24 cellular contexts compared by ENCODE assay signal in genomic region chr17:20214807-20215206, GRCh38.
DNase-seq lines count a peak whose midpoint lies in the region; ATAC-seq, FAIRE-seq and TF ChIP-seq lines count a peak whose summit lies in the region.
"Had no signal": no experiment of that assay in that cellular context is flagged by ENCODE, and none has a peak within 500 bp of the region (broad histone marks: within the 10 kb centered on the region; RNA-seq: fewer than 3 reads in every experiment).

No MANE protein-coding gene starts in this region.

- peak overlapping the region; percentile 32; the same call in 1 of the 2 replicates for H2AK5ac ChIP-seq in H1 (ENCODE audit: low read depth, low read length)
- H2AK5ac ChIP-seq in neuronal stem cell (ENCODE audit: low read depth, low read length) = no peak overlapping the region

- H3K9ac ChIP-seq in H1 (replicated peaks in 1 of 4; ENCODE audit: extremely low read depth in 1 of 4, low read depth in 3 of 4, low read length in 3 of 4) = no peak overlapping the region
- peak overlapping the region; percentile 30 for H3K9ac ChIP-seq in neuronal stem cell (ENCODE audit: low read depth, low read length, poor library complexity)

- CTCF ChIA-PET in H1 (lab: Charles Lee; ENCODE audit: partially characterized antibody) = interaction anchor here (0.6 to 1.9 kb wide), 3 partner anchors 9 to 107 kb away, joined by 3 to 5 read pairs (median 4); no protein-coding TSS in a partner anchor

- H3K4me2 ChIP-seq in H1 (ENCODE audit: insufficient read depth in 1 of 2, low read depth in 2 of 2, low read length in 2 of 2) (no peak overlapping the region), neuronal stem cell (ENCODE audit: insufficient read depth, low read length, poor library complexity, severe bottlenecking) (no peak overlapping the region)

- peaks cover 0 to 47% of the 10 kb centered on the region in 2 experiments; a peak in 2 of 4 replicates for H3K79me2 ChIP-seq in H1 (ENCODE audit: control insufficient read depth in 1 of 2, insufficient read depth in 2 of 2, low read length in 2 of 2)

- no peak overlapping the region for H2BK15ac ChIP-seq in H1 (ENCODE audit: low read length)
- H2BK15ac ChIP-seq in neuronal stem cell (ENCODE audit: low read length) = no peak overlapping the region

- H4K8ac ChIP-seq in H1 (ENCODE audit: extremely low read depth, insufficient read depth, low read length) = no peak overlapping the region
- no peak overlapping the region for H4K8ac ChIP-seq in neuronal stem cell (ENCODE audit: low read depth, low read length)

- DNase-seq in cardiac muscle cell (ENCODE audit: low read depth in 1 of 2, low spot score in 1 of 2) (peak in 1 of 2 donors; percentile 9), right atrium auricular region (ENCODE audit: low spot score) (no peak), H1 (ENCODE audit: low read depth in 1 of 2, low spot score in 2 of 2) (no peak), neuronal stem cell (ENCODE audit: low spot score) (no peak), mucosa of gallbladder (ENCODE audit: low spot score) (no peak), hippocampal formation (lab: John Stamatoyannopoulos, UW) (no peak)
- DNase-seq in stimulated activated CD4-positive, alpha-beta T cell treated with anti-CD3 and anti-CD28 coated beads, Interleukin-15, amount 100 ng/mL, for 24 hours = no peak
- DNase-seq: Calu3; CD8-positive, alpha-beta memory T cell; H7; HFFc6; MG63; NCI-H1417 treated with DMSO at 0.1 percent for 48 hours; NCI-H187; NCI-H446; NCI-H526; Peyer's patch had no signal

- ATAC-seq in GM21381 (IDR thresholded peaks at IDR 0.05; ENCODE audit: unreplicated experiment) = no peak
- ATAC-seq: Right ventricle myocardium inferior had no signal

- POLR2A ChIA-PET in H1 (lab: Charles Lee; ENCODE audit: partially characterized antibody) = interaction anchor here (0.7 kb wide), 1 partner anchor 14 kb away, joined by 3 read pairs; no protein-coding TSS in a partner anchor

- H3K18ac ChIP-seq in H1 (ENCODE audit: extremely low read depth, low read length) (no peak overlapping the region), neuronal stem cell (ENCODE audit: low read length) (peak overlapping the region; percentile 72)

- H3K27me3 ChIP-seq in cardiac muscle cell (no peaks in the 10 kb centered on the region), right atrium auricular region (no peaks in the 10 kb centered on the region), H1 (replicated peaks in 1 of 4; ENCODE audit: control insufficient read depth in 3 of 4, extremely low read depth in 1 of 4, insufficient read depth in 3 of 4, low read length in 3 of 4) (no peaks in the 10 kb centered on the region), neuronal stem cell (ENCODE audit: control insufficient read depth in 3 of 3, insufficient read depth in 3 of 3, low read depth in 1 of 3, low read length in 3 of 3) (no peaks in the 10 kb centered on the region)
- H3K27me3 ChIP-seq: MG63, Peyer's patch, SJSA1 had no signal

- no peak overlapping the region for H2AFZ ChIP-seq in H1 (ENCODE audit: low read length)
- no peak overlapping the region for H2AFZ ChIP-seq in neuronal stem cell (ENCODE audit: low read length)

- no peak overlapping the region for H3K56ac ChIP-seq in H1 (replicated peaks; ENCODE audit: insufficient read length, low read depth, low read length)

- no peak for TF ChIP-seq CTCF in cardiac muscle cell (IDR thresholded peaks at IDR 0.05; ENCODE audit: low read depth, low read length)
- TF ChIP-seq CTCF in right atrium auricular region (IDR thresholded peaks at IDR 0.05) = no peak
- TF ChIP-seq CTCF in H1 (IDR thresholded peaks at IDR 0.05; ENCODE audit: control extremely low read depth in 1 of 3, insufficient read depth in 1 of 3, low read depth in 1 of 3, low read length in 3 of 3) = no peak

- H3K23me2 ChIP-seq in H1 (ENCODE audit: low read depth, low read length) = no peaks in the 10 kb centered on the region

- H3K4me3 ChIP-seq in cardiac muscle cell = no peak overlapping the region
- no peak overlapping the region for H3K4me3 ChIP-seq in right atrium auricular region
- H3K4me3 ChIP-seq in H1 (ENCODE audit: extremely low read depth in 1 of 4, insufficient read depth in 2 of 4, low read depth in 3 of 4, low read length in 4 of 4) = no peak overlapping the region
- H3K4me3 ChIP-seq in neuronal stem cell (ENCODE audit: low read length in 2 of 2) = no peak overlapping the region
- H3K4me3 ChIP-seq: MG63, Peyer's patch, SJSA1 had no signal

- H4K5ac ChIP-seq in H1 (ENCODE audit: insufficient read length, low read depth, low read length) = no peak overlapping the region

- no peak for TF ChIP-seq RAD21 in H1 (IDR thresholded peaks at IDR 0.05 in 1 of 2, conservative IDR thresholded peaks at IDR 0.05 in 1 of 2; ENCODE audit: low read depth in 2 of 2, low read length in 2 of 2)

- H3K36me3 ChIP-seq in cardiac muscle cell (no peaks in the 10 kb centered on the region), right atrium auricular region (no peaks in the 10 kb centered on the region), H1 (ENCODE audit: control insufficient read depth in 2 of 4, insufficient read depth in 4 of 4, low read length in 3 of 4) (peaks cover 0 to 3% (median 1%) of the 10 kb centered on the region in 4 experiments; a peak in 1 of 8 replicates), neuronal stem cell (replicated peaks in 1 of 2; ENCODE audit: control insufficient read depth in 2 of 2, insufficient read depth in 2 of 2, low read length in 2 of 2) (peaks cover 4 to 17% of the 10 kb centered on the region in 2 donors)
- H3K36me3 ChIP-seq: MG63, Peyer's patch had no signal

- 88% methylated on average over 7 of the region's 7 CpGs; no CpG with 5 or more reads in 1 of the 2 experiments for WGBS in H1 (ENCODE audit: extremely low coverage in 1 of 2, insufficient coverage in 1 of 2, insufficient read length in 1 of 2, insufficient replicate concordance in 2 of 2, low coverage in 1 of 2, low lambda C conversion rate in 2 of 2, missing lambda C conversion rate in 1 of 2), 2 experiments
- no CpG with 5 or more reads among the region's 7 CpGs for WGBS in neuronal stem cell (ENCODE audit: extremely low coverage in 2 of 2, insufficient read length in 2 of 2, insufficient replicate concordance in 1 of 2), 2 donors

- H3K23ac ChIP-seq in H1 (ENCODE audit: insufficient read length) (no peak overlapping the region), neuronal stem cell (ENCODE audit: low read depth, low read length, poor library complexity) (no peak overlapping the region)

- H3K79me1 ChIP-seq in H1 (ENCODE audit: low read depth, low read length) = peaks cover 3% of the 10 kb centered on the region; the same call in 1 of the 2 replicates
- H3K79me1 ChIP-seq in neuronal stem cell (ENCODE audit: low read depth, low read length) = peaks cover 3% of the 10 kb centered on the region

- FAIRE-seq in H1 (lab: Jason Lieb, UNC) = no peak
- FAIRE-seq: G401.6, GM12892 had no signal

- no peaks in the 10 kb centered on the region for H3K4me1 ChIP-seq in cardiac muscle cell (ENCODE audit: low read depth)
- H3K4me1 ChIP-seq in right atrium auricular region = no peaks in the 10 kb centered on the region
- peaks cover 4 to 21% (median 15%) of the 10 kb centered on the region in 4 experiments; a peak in 6 of 7 replicates for H3K4me1 ChIP-seq in H1 (replicated peaks in 1 of 4; ENCODE audit: control insufficient read depth in 3 of 4, insufficient read depth in 4 of 4, low read length in 3 of 4)
- H3K4me1 ChIP-seq in neuronal stem cell (ENCODE audit: control insufficient read depth in 2 of 2, insufficient read depth in 1 of 2, low read depth in 1 of 2, low read length in 2 of 2) = peaks cover 0 to 8% of the 10 kb centered on the region in 2 donors
- H3K4me1 ChIP-seq: Peyer's patch, SJSA1 had no signal

- no peak for TF ChIP-seq POLR2A in H1 (IDR thresholded peaks at IDR 0.05; ENCODE audit: control extremely low read depth in 1 of 2, low read depth in 2 of 2, low read length in 2 of 2)

- no peak for TF ChIP-seq EP300 in H1 (IDR thresholded peaks at IDR 0.05; ENCODE audit: borderline replicate concordance in 1 of 2, low read depth in 2 of 2, low read length in 2 of 2)

- H3K9me3 ChIP-seq in cardiac muscle cell (ENCODE audit: low read depth) (no peaks in the 10 kb centered on the region), right atrium auricular region (no peaks in the 10 kb centered on the region), H1 (ENCODE audit: insufficient read depth in 2 of 2, low read depth in 1 of 2, low read length in 1 of 2) (no peaks in the 10 kb centered on the region), neuronal stem cell (replicated peaks in 1 of 2; ENCODE audit: control insufficient read depth in 2 of 2, insufficient read depth in 1 of 2, low read depth in 1 of 2, low read length in 2 of 2) (peaks cover 0 to 14% of the 10 kb centered on the region in 2 donors)
- H3K9me3 ChIP-seq: MG63, Peyer's patch had no signal

- H3K4ac ChIP-seq in H1 (replicated peaks; ENCODE audit: insufficient read length, low read depth, low read length) (no peak overlapping the region), neuronal stem cell (ENCODE audit: low read length) (no peak overlapping the region)

- no peak overlapping the region for H2BK20ac ChIP-seq in H1 (ENCODE audit: low read length)

- H4K91ac ChIP-seq in H1 (replicated peaks; ENCODE audit: insufficient read length, low read length) = peak overlapping the region; percentile 44
- H4K91ac ChIP-seq in neuronal stem cell (ENCODE audit: low read depth, low read length, poor library complexity) = no peak overlapping the region

- H3K14ac ChIP-seq in H1 (ENCODE audit: insufficient read length) = no peak overlapping the region
- no peak overlapping the region for H3K14ac ChIP-seq in neuronal stem cell (ENCODE audit: low read length)

- peaks cover 0 to 3% of the 10 kb centered on the region in 2 experiments for H4K20me1 ChIP-seq in H1 (replicated peaks in 1 of 2; ENCODE audit: control insufficient read depth in 1 of 2, insufficient read depth in 2 of 2, low read length in 2 of 2)

- H2BK5ac ChIP-seq in H1 (ENCODE audit: low read depth, low read length) (no peak overlapping the region), neuronal stem cell (ENCODE audit: low read length) (no peak overlapping the region)

- peak overlapping the region; percentile 29 for H3K27ac ChIP-seq in cardiac muscle cell
- H3K27ac ChIP-seq in right atrium auricular region = no peak overlapping the region
- no peak overlapping the region for H3K27ac ChIP-seq in H1 (ENCODE audit: low read depth, low read length)
- no peak overlapping the region for H3K27ac ChIP-seq in neuronal stem cell (replicated peaks; ENCODE audit: low read length)
- H3K27ac ChIP-seq: 22Rv1, C4-2B, Peyer's patch, SJSA1 had no signal

- H2BK12ac ChIP-seq in H1 (ENCODE audit: low read depth, low read length) (no peak overlapping the region), neuronal stem cell (ENCODE audit: low read length) (no peak overlapping the region)

- H2BK120ac ChIP-seq in H1 (replicated peaks; ENCODE audit: low read depth, low read length) = no peak overlapping the region
- no peak overlapping the region for H2BK120ac ChIP-seq in neuronal stem cell (ENCODE audit: low read depth, low read length)

TF ChIP-seq in H1, 55 proteins besides CTCF, POLR2A, EP300 and RAD21 (continues in another document):
- TF ChIP-seq CEBPB (IDR thresholded peaks at IDR 0.05; ENCODE audit: low read depth, low read length) (no peak), GTF2F1 (IDR thresholded peaks at IDR 0.05; ENCODE audit: borderline replicate concordance, low read depth, low read length) (no peak), RNF2 (IDR thresholded peaks at IDR 0.05; ENCODE audit: borderline replicate concordance, low read depth, low read length, missing control alignments, poor library complexity, severe bottlenecking) (no peak)
